Comparison of ENCODE assay signal across 8 cellular contexts in genomic region chrX:41449615-41450014, GRCh38. TPM values are rescaled to one million over a fixed set of nuclear protein-coding genes. Genes with fewer than 3 reads are reported as not detected.
DNase-seq lines count a peak whose midpoint lies in the region; ATAC-seq and TF ChIP-seq lines count a peak whose summit lies in the region.

No MANE protein-coding gene starts in this region.

- peak; percentile 26 to 56 for DNase-seq in AML-193 (lab: John Stamatoyannopoulos, UW)
- peak; percentile 42 for DNase-seq in GM23248
- peak; percentile 69 for DNase-seq in SIG-M5 treated with dmso at 0.1 percent for 504 hours (lab: John Stamatoyannopoulos, UW; ENCODE audit: unreplicated experiment)
- DNase-seq in heart left ventricle = peak in 1 of 5 donors; percentile 25
- DNase-seq in upper lobe of right lung = no peak
- DNase-seq in AG08396 (ENCODE audit: low spot score) = no peak
- DNase-seq in GM19238 (ENCODE audit: insufficient read length, low spot score) = no peak

- no peaks in the 10 kb centered on the region for H3K9me3 ChIP-seq in GM23248 (ENCODE audit: low read depth)
- H3K9me3 ChIP-seq in heart left ventricle = no peaks in the 10 kb centered on the region
- H3K9me3 ChIP-seq in upper lobe of right lung = no peaks in the 10 kb centered on the region

- ATAC-seq in heart left ventricle = peak; percentile 78 to 88 (median 84)
- ATAC-seq in upper lobe of right lung = peak; percentile 67
- ATAC-seq in HG02623 (IDR thresholded peaks at IDR 0.05; ENCODE audit: unreplicated experiment) = no peak

- 0 out of 2 replicates have a peak overlapping the region, but pooled peaks have one; percentile 31 for H3K9ac ChIP-seq in GM23248

- TF ChIP-seq CTCF in heart left ventricle (IDR thresholded peaks at IDR 0.05) (no peak), upper lobe of right lung (IDR thresholded peaks at IDR 0.05) (no peak)

- H2AFZ ChIP-seq in GM23248 = peak overlapping the region; percentile 29; the same call in 1 of the 2 replicates

- H4K20me1 ChIP-seq in GM23248 (ENCODE audit: insufficient read depth) = no peaks in the 10 kb centered on the region

- whole genome bisulfite sequencing in GM23248 (ENCODE audit: low coverage in 1 of 2, low lambda C conversion rate in 2 of 2, missing lambda C conversion rate in 2 of 2), 2 experiments = 1 to 4% methylated on average over 8 of the region's 8 CpGs
- WGBS in heart left ventricle, 4 donors = 1 to 29% (median 14%) methylated on average over 8 of the region's 8 CpGs

- H3K27ac ChIP-seq in GM23248 (no peak overlapping the region), heart left ventricle (peak overlapping the region; percentile 38 to 76 (median 62)), upper lobe of right lung (no peak overlapping the region)

- intact Hi-C loops in heart left ventricle (cut with DNase I) (loop anchor here in 7 of 10 donors (5.0 to 10.0 kb wide), 5 partner anchors 75 to 275 kb away; partner anchors contain the start of gene DDX3X (in 2 of the 7)), upper lobe of right lung (cut with DNase I) (loop anchor here (10.0 kb wide), 1 partner anchor 115 kb away; the partner anchor contains the start of gene DDX3X)

- H3F3A ChIP-seq in GM23248 (ENCODE audit: insufficient read depth) = peaks cover 8% of the 10 kb centered on the region

- H3K4me2 ChIP-seq in GM23248 (ENCODE audit: unreplicated experiment) = peak overlapping the region; percentile 83

- peak overlapping the region; percentile 59 for H3K4me3 ChIP-seq in GM23248
- peak overlapping the region in 6 of 12 donors; percentile 0 to 37 (median 16) for H3K4me3 ChIP-seq in heart left ventricle
- peak overlapping the region; percentile 16 for H3K4me3 ChIP-seq in upper lobe of right lung

- no peaks in the 10 kb centered on the region for H3K36me3 ChIP-seq in GM23248 (ENCODE audit: low read depth)
- H3K36me3 ChIP-seq in heart left ventricle = no peaks in the 10 kb centered on the region
- H3K36me3 ChIP-seq in upper lobe of right lung = no peaks in the 10 kb centered on the region

- H3K27me3 ChIP-seq in GM23248 (replicated peaks; ENCODE audit: insufficient read depth) (no peaks in the 10 kb centered on the region), heart left ventricle (peaks cover 0 to 5% (median 0%) of the 10 kb centered on the region in 9 donors), upper lobe of right lung (no peaks in the 10 kb centered on the region)

- H3K9me2 ChIP-seq in GM23248 (ENCODE audit: insufficient read depth) = no peaks in the 10 kb centered on the region

- no peak for TF ChIP-seq POLR2A in heart left ventricle (IDR thresholded peaks at IDR 0.05)

- H3K79me2 ChIP-seq in GM23248 (ENCODE audit: insufficient read depth) = no peaks in the 10 kb centered on the region

- in situ Hi-C loops in GM23248 (cut with MboI) = no loop called here

- H3K4me1 ChIP-seq in GM23248 (ENCODE audit: insufficient read depth) = peaks cover 19% of the 10 kb centered on the region; the same call in 1 of the 2 replicates
- peaks cover 0 to 14% (median 4%) of the 10 kb centered on the region in 12 donors for H3K4me1 ChIP-seq in heart left ventricle
- H3K4me1 ChIP-seq in upper lobe of right lung = no peaks in the 10 kb centered on the region

RNA-seq across cellular contexts. Expression of gene NYX, which starts 2.5 kb away (rescaled TPM):
- total RNA-seq in GM23248 (2014; rRNA removed; shearing (Covaris generic)) = not detected in 2 replicates
- polyA plus RNA-seq in GM23248 (2016; fragmentation: Nextera tagmentation; extraction: Ambion mirVana) (not detected in 2 replicates), heart left ventricle (not detected)
- total RNA-seq in heart left ventricle (not detected), upper lobe of right lung (not detected)

Comparison
In these comparisons a context has a peak if more than half of its experiments do, and no peak if none do; other contexts are left out.
1. DNase-seq: peak in AML-193 (2 of 2), GM23248 (single experiment) and SIG-M5 treated with dmso at 0.1 percent for 504 hours (single experiment); none in upper lobe of right lung (single experiment), AG08396 (single experiment) and GM19238 (single experiment).
2. H3K27ac ChIP-seq: peak in heart left ventricle (12 of 12); none in GM23248 (single experiment) and upper lobe of right lung (single experiment).